Comparison of ENCODE assay signal across 8 cellular contexts in the genomic region with DNA sequence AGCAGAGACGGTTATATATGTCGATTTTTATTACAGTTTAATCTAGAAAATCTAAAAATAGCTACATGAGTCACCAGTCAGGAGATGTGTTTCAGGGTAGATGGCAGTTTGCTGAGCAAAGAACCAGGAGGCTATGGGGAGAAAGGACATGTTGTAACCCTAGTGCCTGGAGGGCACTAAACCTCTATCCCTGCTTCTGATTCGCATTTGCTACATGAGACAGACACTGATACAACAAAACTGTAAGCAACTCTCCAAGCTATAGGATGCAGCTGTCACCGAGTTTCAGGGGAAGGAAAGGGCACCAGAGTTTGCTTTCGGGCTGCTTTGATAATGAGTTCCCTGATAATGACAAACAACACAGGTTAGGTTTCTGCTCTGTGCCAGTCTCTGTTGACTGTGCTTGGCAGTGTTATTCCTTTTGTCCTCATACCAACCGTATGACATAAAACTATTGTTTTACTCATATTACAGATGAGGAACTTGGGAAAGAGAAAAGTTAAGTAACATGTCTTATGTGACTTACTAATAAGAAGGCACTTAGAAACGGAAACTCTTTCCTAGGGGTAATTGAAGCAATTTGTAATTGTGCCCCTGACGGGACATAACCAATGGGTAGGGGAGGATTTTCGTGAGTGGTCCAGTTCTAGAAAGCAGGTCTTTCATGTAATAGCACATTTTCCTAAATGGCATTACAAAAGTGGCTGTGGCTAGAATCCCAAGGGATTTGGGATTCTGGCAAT. TPM values are rescaled to one million over a fixed set of nuclear protein-coding genes. Genes with fewer than 3 reads are reported as not detected.
DNase-seq lines count a peak whose midpoint lies in the region; ATAC-seq and TF ChIP-seq lines count a peak whose summit lies in the region.

No MANE protein-coding gene starts in this region.

- H3K36me3 ChIP-seq in skeletal muscle satellite cell (ENCODE audit: insufficient read depth, low read length): no peaks in the 10 kb centered on the region

- peak overlapping the region; percentile 23 for H3K4me2 ChIP-seq in skeletal muscle satellite cell (ENCODE audit: low read length)

- H3K9me3 ChIP-seq in skeletal muscle satellite cell (replicated peaks; ENCODE audit: low read length): no peaks in the 10 kb centered on the region

- ATAC-seq in GM19035 (IDR thresholded peaks at IDR 0.05; ENCODE audit: unreplicated experiment): no peak
- ATAC-seq in GM18868 (IDR thresholded peaks at IDR 0.05; ENCODE audit: unreplicated experiment): no peak

- peak overlapping the region; percentile 36 for H3K9ac ChIP-seq in skeletal muscle satellite cell (ENCODE audit: low read depth, low read length)

- TF ChIP-seq CTCF in foreskin fibroblast (IDR thresholded peaks at IDR 0.05; ENCODE audit: low read depth, low read length): no peak

- peak; percentile 81 for DNase-seq in HCEC 1CT
- DNase-seq in SHP77 treated with DMSO at 0.1 percent for 48 hours (lab: John Stamatoyannopoulos, UW): peak; percentile 30
- peak; percentile 83 to 93 for DNase-seq in foreskin fibroblast
- no peak for DNase-seq in NCI-H187 treated with DMSO at 0.1 percent for 48 hours (lab: John Stamatoyannopoulos, UW)
- no peak for DNase-seq in activated CD8-positive, alpha-beta memory T cell treated with anti-CD3 and anti-CD28 coated beads, Interleukin-2, amount 50 U/mL, for 4 hours

- no peak overlapping the region for H3K4me3 ChIP-seq in foreskin fibroblast (ENCODE audit: low read depth in 1 of 2, low read length in 2 of 2)
- H3K4me3 ChIP-seq in skeletal muscle satellite cell (ENCODE audit: low read length): peak overlapping the region; percentile 6

- no peaks in the 10 kb centered on the region for H3K27me3 ChIP-seq in skeletal muscle satellite cell (ENCODE audit: control insufficient read depth, insufficient read depth, low read length)

- peaks cover 46% of the 10 kb centered on the region for H3K4me1 ChIP-seq in skeletal muscle satellite cell (ENCODE audit: control insufficient read depth, insufficient read depth, low read length)

RNA-seq across cellular contexts. Expression of a gene that starts 43.1 kb away (rescaled TPM):
- total RNA-seq in skeletal muscle satellite cell (2012; rRNA removed): 12.9 and 33.9 TPM in 2 replicates

Comparison
In these comparisons a context has a peak if more than half of its experiments do, and no peak if none do; other contexts are left out.
1. DNase-seq: peak in HCEC 1CT (single experiment), SHP77 treated with DMSO at 0.1 percent for 48 hours (single experiment) and foreskin fibroblast (2 of 2); none in NCI-H187 treated with DMSO at 0.1 percent for 48 hours (single experiment) and activated CD8-positive, alpha-beta memory T cell treated with anti-CD3 and anti-CD28 coated beads, Interleukin-2, amount 50 U/mL, for 4 hours (single experiment).